1 cellular context compared by ENCODE assay signal in the genomic region with DNA sequence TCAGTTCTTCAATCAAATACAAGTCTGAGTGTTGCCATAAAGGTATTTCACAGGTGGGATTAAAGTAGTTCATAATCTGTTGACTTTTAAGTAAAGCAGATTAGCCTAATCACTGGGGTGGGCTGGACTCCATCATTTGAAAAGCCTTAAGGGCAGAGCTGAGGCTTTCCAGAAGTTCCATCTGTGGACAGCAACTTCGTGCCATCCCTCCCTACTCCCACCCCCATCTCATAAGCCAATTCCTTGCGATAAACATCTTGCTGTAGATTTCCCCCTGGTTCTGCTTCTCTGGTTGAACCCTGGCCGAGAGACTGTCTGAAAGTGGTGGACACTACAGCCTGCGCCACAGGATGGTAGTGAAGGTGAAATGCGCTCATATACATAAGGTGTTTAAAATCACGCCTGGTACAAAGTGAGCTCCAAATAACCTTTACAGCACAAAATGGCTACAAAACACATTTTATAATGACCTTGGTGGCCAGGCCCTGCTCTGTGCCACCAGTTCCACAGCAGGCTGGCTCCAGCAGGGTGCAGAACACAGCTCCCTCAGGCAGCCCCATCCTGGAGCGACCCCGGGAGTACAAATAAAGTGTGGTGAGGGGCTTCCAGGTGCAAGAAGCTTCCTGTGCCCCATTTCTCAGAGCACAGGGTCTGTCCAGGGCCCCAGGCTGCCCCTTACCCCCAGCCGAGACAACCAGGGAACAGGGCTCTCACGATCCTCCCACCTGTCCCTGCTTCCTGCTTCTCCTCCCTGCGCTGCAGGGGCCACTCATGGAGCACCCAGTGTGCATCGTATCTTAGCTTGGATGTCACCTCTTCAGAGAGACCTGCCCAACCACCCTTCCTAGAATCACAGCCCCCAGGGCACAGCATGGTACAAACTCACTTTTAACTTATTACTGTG.
TF ChIP-seq lines count a peak whose summit lies in the region.

No MANE protein-coding gene starts in this region.

TF ChIP-seq in HepG2, 621 proteins besides CTCF, POLR2A, EP300 and RAD21:
- no peak for TF ChIP-seq SMARCE1 (IDR thresholded peaks at IDR 0.05; ENCODE audit: borderline replicate concordance)
- TF ChIP-seq, protein P1, sequence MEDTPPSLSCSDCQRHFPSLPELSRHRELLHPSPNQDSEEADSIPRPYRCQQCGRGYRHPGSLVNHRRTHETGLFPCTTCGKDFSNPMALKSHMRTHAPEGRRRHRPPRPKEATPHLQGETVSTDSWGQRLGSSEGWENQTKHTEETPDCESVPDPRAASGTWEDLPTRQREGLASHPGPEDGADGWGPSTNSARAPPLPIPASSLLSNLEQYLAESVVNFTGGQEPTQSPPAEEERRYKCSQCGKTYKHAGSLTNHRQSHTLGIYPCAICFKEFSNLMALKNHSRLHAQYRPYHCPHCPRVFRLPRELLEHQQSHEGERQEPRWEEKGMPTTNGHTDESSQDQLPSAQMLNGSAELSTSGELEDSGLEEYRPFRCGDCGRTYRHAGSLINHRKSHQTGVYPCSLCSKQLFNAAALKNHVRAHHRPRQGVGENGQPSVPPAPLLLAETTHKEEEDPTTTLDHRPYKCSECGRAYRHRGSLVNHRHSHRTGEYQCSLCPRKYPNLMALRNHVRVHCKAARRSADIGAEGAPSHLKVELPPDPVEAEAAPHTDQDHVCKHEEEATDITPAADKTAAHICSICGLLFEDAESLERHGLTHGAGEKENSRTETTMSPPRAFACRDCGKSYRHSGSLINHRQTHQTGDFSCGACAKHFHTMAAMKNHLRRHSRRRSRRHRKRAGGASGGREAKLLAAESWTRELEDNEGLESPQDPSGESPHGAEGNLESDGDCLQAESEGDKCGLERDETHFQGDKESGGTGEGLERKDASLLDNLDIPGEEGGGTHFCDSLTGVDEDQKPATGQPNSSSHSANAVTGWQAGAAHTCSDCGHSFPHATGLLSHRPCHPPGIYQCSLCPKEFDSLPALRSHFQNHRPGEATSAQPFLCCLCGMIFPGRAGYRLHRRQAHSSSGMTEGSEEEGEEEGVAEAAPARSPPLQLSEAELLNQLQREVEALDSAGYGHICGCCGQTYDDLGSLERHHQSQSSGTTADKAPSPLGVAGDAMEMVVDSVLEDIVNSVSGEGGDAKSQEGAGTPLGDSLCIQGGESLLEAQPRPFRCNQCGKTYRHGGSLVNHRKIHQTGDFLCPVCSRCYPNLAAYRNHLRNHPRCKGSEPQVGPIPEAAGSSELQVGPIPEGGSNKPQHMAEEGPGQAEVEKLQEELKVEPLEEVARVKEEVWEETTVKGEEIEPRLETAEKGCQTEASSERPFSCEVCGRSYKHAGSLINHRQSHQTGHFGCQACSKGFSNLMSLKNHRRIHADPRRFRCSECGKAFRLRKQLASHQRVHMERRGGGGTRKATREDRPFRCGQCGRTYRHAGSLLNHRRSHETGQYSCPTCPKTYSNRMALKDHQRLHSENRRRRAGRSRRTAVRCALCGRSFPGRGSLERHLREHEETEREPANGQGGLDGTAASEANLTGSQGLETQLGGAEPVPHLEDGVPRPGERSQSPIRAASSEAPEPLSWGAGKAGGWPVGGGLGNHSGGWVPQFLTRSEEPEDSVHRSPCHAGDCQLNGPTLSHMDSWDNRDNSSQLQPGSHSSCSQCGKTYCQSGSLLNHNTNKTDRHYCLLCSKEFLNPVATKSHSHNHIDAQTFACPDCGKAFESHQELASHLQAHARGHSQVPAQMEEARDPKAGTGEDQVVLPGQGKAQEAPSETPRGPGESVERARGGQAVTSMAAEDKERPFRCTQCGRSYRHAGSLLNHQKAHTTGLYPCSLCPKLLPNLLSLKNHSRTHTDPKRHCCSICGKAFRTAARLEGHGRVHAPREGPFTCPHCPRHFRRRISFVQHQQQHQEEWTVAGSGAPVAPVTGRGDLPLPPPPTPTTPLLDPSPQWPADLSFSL (CRISPR knock-in tag; IDR thresholded peaks at IDR 0.05), result no peak
